ENCODE assay signal across 1 cellular context in genomic region chr1:209207701-209208286, GRCh38.
TF ChIP-seq lines count a peak whose summit lies in the region.

No MANE protein-coding gene starts in this region.

TF ChIP-seq in HEK293, 187 proteins besides CTCF, POLR2A, EP300 and RAD21 (continued from another document):
- TF ChIP-seq ZNF449 (tag by site-specific recombination; IDR thresholded peaks at IDR 0.05) (no peak), ZNF837 (tag by site-specific recombination; IDR thresholded peaks at IDR 0.05) (no peak), ZNF660 (tag by site-specific recombination; IDR thresholded peaks at IDR 0.05) (peak; percentile 68), GLIS2 (tag by site-specific recombination; IDR thresholded peaks at IDR 0.05) (0 out of 2 replicates have a peak, but pooled peaks have one; percentile 38), PRDM2 (tag by site-specific recombination; IDR thresholded peaks at IDR 0.05; ENCODE audit: borderline replicate concordance) (no peak), ZNF670 (tag by site-specific recombination; IDR thresholded peaks at IDR 0.05; ENCODE audit: low read depth) (no peak), ZNF747 (tag by site-specific recombination; IDR thresholded peaks at IDR 0.05) (no peak), ZNF302 (tag by site-specific recombination; IDR thresholded peaks at IDR 0.05; ENCODE audit: low read depth) (no peak), MYNN (tag by site-specific recombination; IDR thresholded peaks at IDR 0.05; ENCODE audit: borderline replicate concordance) (no peak), ZBTB20 (tag by site-specific recombination; IDR thresholded peaks at IDR 0.05) (peak; percentile 55; the same call in 1 of the 2 replicates), ZNF335 (tag by site-specific recombination; conservative IDR thresholded peaks at IDR 0.05) (peak; percentile 85), ZNF366 (tag by site-specific recombination; conservative IDR thresholded peaks at IDR 0.05) (no peak), ZNF530 (tag by site-specific recombination; IDR thresholded peaks at IDR 0.05; ENCODE audit: low read depth) (no peak), ZNF214 (tag by site-specific recombination; IDR thresholded peaks at IDR 0.05; ENCODE audit: borderline replicate concordance) (no peak), PRDM1 (tag by site-specific recombination; IDR thresholded peaks at IDR 0.05) (no peak), ZNF398 (tag by site-specific recombination; IDR thresholded peaks at IDR 0.05) (no peak), ZBTB17 (tag by site-specific recombination; IDR thresholded peaks at IDR 0.05) (peak; percentile 95), ZBTB44 (tag by site-specific recombination; IDR thresholded peaks at IDR 0.05) (no peak), ZBTB6 (tag by site-specific recombination; IDR thresholded peaks at IDR 0.05) (no peak)
